10 cellular contexts compared by ENCODE assay signal in the genomic region with DNA sequence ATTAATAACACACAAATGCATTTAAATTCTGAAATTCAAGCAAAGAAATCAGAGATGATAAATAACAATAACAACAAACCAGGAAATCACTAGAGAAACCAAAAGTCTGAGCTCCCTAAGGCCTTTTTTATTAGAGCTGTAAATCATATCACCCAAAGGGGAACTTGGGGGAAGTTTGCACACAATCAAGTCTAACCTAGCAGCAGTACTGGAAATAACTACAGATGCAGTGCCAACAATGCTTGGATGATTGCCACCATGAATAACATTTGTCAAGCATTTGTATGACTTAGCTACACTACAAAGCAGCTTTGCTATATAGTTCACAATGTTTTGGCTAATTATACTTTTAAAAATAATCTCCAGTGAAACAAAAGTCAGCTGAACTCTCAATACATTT. TPM values are rescaled to one million over a fixed set of nuclear protein-coding genes. Genes with fewer than 3 reads are reported as not detected.
DNase-seq lines count a peak whose midpoint lies in the region; ATAC-seq and TF ChIP-seq lines count a peak whose summit lies in the region.
"Had no signal": no experiment of that assay in that cellular context is flagged by ENCODE, and none has a peak within 500 bp of the region (broad histone marks: within the 10 kb centered on the region; RNA-seq: fewer than 3 reads in every experiment).

No MANE protein-coding gene starts in this region.

- TF ChIP-seq CTCF in epithelial cell of esophagus (IDR thresholded peaks at IDR 0.05; ENCODE audit: insufficient read depth, low read depth, low read length, missing control alignments) (no peak), psoas muscle (IDR thresholded peaks at IDR 0.05) (no peak), foreskin keratinocyte (conservative IDR thresholded peaks at IDR 0.05) (no peak)

- H3K27ac ChIP-seq in psoas muscle (peak overlapping the region; percentile 93), foreskin keratinocyte (no peak overlapping the region)

- H3K36me3 ChIP-seq in psoas muscle (ENCODE audit: insufficient read depth in 1 of 2, low read depth in 1 of 2) = no peaks in the 10 kb centered on the region

- H3K4me1 ChIP-seq in psoas muscle (peaks cover 45% of the 10 kb centered on the region), foreskin keratinocyte (peaks cover 13% of the 10 kb centered on the region)

- H3K27me3 ChIP-seq in psoas muscle (ENCODE audit: insufficient read depth in 3 of 3, low read length in 2 of 3) (no peaks in the 10 kb centered on the region), foreskin keratinocyte (no peaks in the 10 kb centered on the region)

- peak in 3 of 4 donors; percentile 22 to 35 (median 31) for ATAC-seq in psoas muscle
- ATAC-seq in foreskin keratinocyte = no peak

- intact Hi-C loops in psoas muscle (cut with DNase I) = loop anchor here (5.0 to 10.0 kb wide), 5 partner anchors 153 to 1108 kb away; a partner anchor contains a TSS

- no peaks in the 10 kb centered on the region for H3K9me3 ChIP-seq in psoas muscle

- DNase-seq in GF-D8 (lab: John Stamatoyannopoulos, UW) (peak; percentile 47), NOMO-1 (lab: John Stamatoyannopoulos, UW; ENCODE audit: unreplicated experiment in 2 of 2) (peak; percentile 86 to 91), epithelial cell of esophagus (ENCODE audit: low read depth) (peak; percentile 11), psoas muscle (no peak), NK-92 (lab: John Stamatoyannopoulos, UW; ENCODE audit: unreplicated experiment) (no peak), HuH-7.5 (ENCODE audit: low spot score) (no peak), foreskin keratinocyte (no peak)
- DNase-seq in stimulated activated CD4-positive, alpha-beta T cell treated with anti-CD3 and anti-CD28 coated beads, Interleukin-4, amount 100 ng/mL, for 1 hour = no peak
- DNase-seq: cerebellar nuclear complex, T1000 had no signal

- H3K4me3 ChIP-seq in epithelial cell of esophagus (ENCODE audit: low read length) (no peak overlapping the region), psoas muscle (no peak overlapping the region)

RNA-seq across cellular contexts. Expression of a gene that starts 27.8 kb away (rescaled TPM):
- total RNA-seq in psoas muscle (10 to 100 TPM in 3 of 4 donors, 1 to 10 TPM in 1; 6.2 to 20.6 (median 18.3) TPM), foreskin keratinocyte (17.6 and 18.1 TPM in 2 replicates)
- polyA plus RNA-seq in psoas muscle (10 to 100 TPM in 2 of 3 donors, 1 to 10 TPM in 1; 8.8 to 15.9 (median 11.0) TPM), foreskin keratinocyte (7.4 and 9.3 TPM in 2 replicates)

Comparison
In these comparisons a context has a peak if more than half of its experiments do, and no peak if none do; other contexts are left out.
1. DNase-seq: peak in GF-D8 (single experiment), NOMO-1 (2 of 2) and epithelial cell of esophagus (single experiment); none in psoas muscle (0 of 2), NK-92 (single experiment), stimulated activated CD4-positive, alpha-beta T cell treated with anti-CD3 and anti-CD28 coated beads, Interleukin-4, amount 100 ng/mL, for 1 hour (single experiment), HuH-7.5 (single experiment) and foreskin keratinocyte (0 of 2).